ENCODE assay signal across 17 cellular contexts in the genomic region with DNA sequence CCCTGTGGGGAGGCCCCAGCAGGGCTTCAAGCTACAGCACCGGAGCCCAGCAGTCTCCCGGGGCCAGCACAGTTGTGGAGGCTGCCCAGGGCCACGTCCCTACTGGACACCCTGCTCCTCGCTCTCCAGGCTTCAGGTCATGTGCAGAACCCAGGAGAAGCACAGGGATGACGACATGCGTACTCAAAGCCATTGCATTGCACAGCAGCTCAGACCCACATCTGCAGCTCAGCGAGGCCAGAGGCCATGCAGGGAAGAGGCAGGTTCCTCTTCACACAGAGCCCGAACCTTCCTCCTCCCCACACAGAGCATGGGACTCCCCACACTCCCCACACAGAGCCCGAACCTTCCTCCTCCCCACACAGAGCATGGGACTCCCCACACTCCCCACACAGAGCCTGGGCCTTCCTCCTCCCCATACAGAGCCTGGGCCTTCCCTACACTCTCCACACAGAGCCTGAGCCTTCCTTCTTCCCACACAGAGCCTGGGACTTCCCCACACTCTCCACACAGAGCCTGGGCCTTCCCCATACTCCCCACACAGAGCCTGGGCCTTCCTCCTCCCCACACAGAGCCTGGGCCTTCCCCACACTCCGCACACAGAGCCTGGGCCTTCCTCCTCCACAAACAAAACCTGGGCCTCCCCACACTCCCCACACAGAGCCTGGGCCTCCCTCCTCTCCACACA. TPM values are rescaled to one million over a fixed set of nuclear protein-coding genes. Genes with fewer than 3 reads are reported as not detected.
DNase-seq lines count a peak whose midpoint lies in the region; ATAC-seq and TF ChIP-seq lines count a peak whose summit lies in the region.
"Had no signal": no experiment of that assay in that cellular context is flagged by ENCODE, and none has a peak within 500 bp of the region (broad histone marks: within the 10 kb centered on the region; RNA-seq: fewer than 3 reads in every experiment).

No MANE protein-coding gene starts in this region.

- H4K20me1 ChIP-seq in PC-9 (ENCODE audit: insufficient read depth): no peaks in the 10 kb centered on the region

- H2AFZ ChIP-seq in PC-9: no peak overlapping the region

- intact Hi-C loops in Panc1 (cut with micrococcal nuclease; ENCODE audit: unreplicated experiment): no loop called here
- intact Hi-C loops in lower lobe of right lung (cut with DNase I): no loop called here
- intact Hi-C loops in PC-9 (cut with micrococcal nuclease; ENCODE audit: unreplicated experiment): no loop called here

- TF ChIP-seq CTCF in GM12864 (IDR thresholded peaks at IDR 0.05; ENCODE audit: low read depth, low read length, missing control alignments) (no peak), Panc1 (IDR thresholded peaks at IDR 0.05) (no peak), lower lobe of right lung (IDR thresholded peaks at IDR 0.05) (no peak), PC-9 (conservative IDR thresholded peaks at IDR 0.05) (no peak)

- H3K4me3 ChIP-seq in GM12864 (ENCODE audit: low read depth, low read length) (no peak overlapping the region), Panc1 (ENCODE audit: low read depth in 2 of 2, low read length in 2 of 2) (no peak overlapping the region), lower lobe of right lung (no peak overlapping the region), PC-9 (no peak overlapping the region)
- H3K4me3 ChIP-seq: ascending aorta, K562 had no signal

- H3K27me3 ChIP-seq in Panc1 (ENCODE audit: control insufficient read depth, insufficient read depth, low read length) (no peaks in the 10 kb centered on the region), lower lobe of right lung (ENCODE audit: low read depth) (no peaks in the 10 kb centered on the region), PC-9 (ENCODE audit: insufficient read depth, low read depth) (peaks cover 36% of the 10 kb centered on the region; the same call in 1 of the 2 replicates)
- H3K27me3 ChIP-seq: ascending aorta had no signal

- no peak overlapping the region for H3K4me2 ChIP-seq in PC-9
- H3K4me2 ChIP-seq: SK-N-SH had no signal

- H3K36me3 ChIP-seq in Panc1 (ENCODE audit: control insufficient read depth, insufficient read depth, low read length): no peaks in the 10 kb centered on the region
- no peaks in the 10 kb centered on the region for H3K36me3 ChIP-seq in lower lobe of right lung
- no peaks in the 10 kb centered on the region for H3K36me3 ChIP-seq in PC-9 (ENCODE audit: low read depth)
- H3K36me3 ChIP-seq: ascending aorta had no signal

- CTCF ChIA-PET in Panc1 (lab: Charles Lee) (no interaction called here), PC-9 (lab: Charles Lee) (no interaction called here)

- POLR2A ChIA-PET in Panc1 (lab: Charles Lee) (no interaction called here), PC-9 (lab: Charles Lee; ENCODE audit: unreplicated experiment) (no interaction called here)

- H3F3A ChIP-seq in PC-9 (ENCODE audit: insufficient read depth, low read depth): no peaks in the 10 kb centered on the region

- H3K4me1 ChIP-seq in Panc1 (ENCODE audit: control insufficient read depth, insufficient read depth, low read length) (no peaks in the 10 kb centered on the region), lower lobe of right lung (no peaks in the 10 kb centered on the region), PC-9 (replicated peaks; ENCODE audit: insufficient read depth) (no peaks in the 10 kb centered on the region)
- H3K4me1 ChIP-seq: ascending aorta had no signal

- H3K27ac ChIP-seq in Panc1 (ENCODE audit: low read length) (no peak overlapping the region), lower lobe of right lung (no peak overlapping the region), PC-9 (no peak overlapping the region)
- H3K27ac ChIP-seq: ascending aorta had no signal

- DNase-seq in CD1c-positive myeloid dendritic cell (ENCODE audit: extremely low spot score) (peak; percentile 50), GM12864 (ENCODE audit: low read depth) (peak; percentile 19), Panc1 (ENCODE audit: low read depth, low spot score) (no peak), lower lobe of right lung (peak; percentile 69), H4 (ENCODE audit: low spot score) (no peak), PC-9 (no peak)
- DNase-seq: C1 segment of cervical spinal cord, DMS79, erythroblast, NCI-H1105 treated with DMSO at 0.1 percent for 48 hours, NCI-H226, occipital lobe, SK-N-SH had no signal

- BruUV-seq in Panc1 (replicated peaks; lab: Mats Ljungman, UMichigan) (no TSS peak), PC-9 (replicated peaks; lab: Mats Ljungman, UMichigan) (no TSS peak)

- in situ Hi-C loops in Panc1 (cut with HindIII; ENCODE audit: low pct_unique_long_range_greater_than_20kb, low sequenced_read_pairs): no loop called here

- no peaks in the 10 kb centered on the region for H3K79me2 ChIP-seq in PC-9 (ENCODE audit: low read depth)

- ATAC-seq in Panc1: peak; percentile 20; the same call in 1 of the 2 replicates
- ATAC-seq in lower lobe of right lung: peak; percentile 41 to 65
- ATAC-seq in GM21381 (IDR thresholded peaks at IDR 0.05; ENCODE audit: unreplicated experiment): no peak
- ATAC-seq: K562 had no signal

- H3K9me3 ChIP-seq in Panc1 (ENCODE audit: control insufficient read depth, insufficient read depth, low read depth, low read length): no peaks in the 10 kb centered on the region
- H3K9me3 ChIP-seq in lower lobe of right lung: no peaks in the 10 kb centered on the region
- no peaks in the 10 kb centered on the region for H3K9me3 ChIP-seq in PC-9 (ENCODE audit: insufficient read depth, low read depth)
- H3K9me3 ChIP-seq: ascending aorta, SK-N-SH had no signal

- H3K9me2 ChIP-seq in PC-9 (ENCODE audit: insufficient read depth): no peaks in the 10 kb centered on the region
- H3K9me2 ChIP-seq: SK-N-SH had no signal

RNA-seq across cellular contexts. Expression of a gene that starts 12.3 kb away (rescaled TPM):
- total RNA-seq in Panc1 (2021; ENCODE audit: unreplicated experiment): 1.6 TPM
- 1.4 TPM for polyA plus RNA-seq in Panc1 (2012; ENCODE audit: insufficient read length)
- total RNA-seq in lower lobe of right lung: 9.0 TPM
- total RNA-seq in H4 (2014; rRNA removed; shearing (Covaris generic)): 1.0 and 4.8 TPM in 2 replicates
- not detected in 2 replicates for total RNA-seq in PC-9 (2021)
- total RNA-seq: ascending aorta, K562, subcutaneous adipose tissue had no signal
- polyA plus RNA-seq: K562 had no signal

Comparison
In these comparisons a context has a peak if more than half of its experiments do, and no peak if none do; other contexts are left out.
1. DNase-seq: peak in CD1c-positive myeloid dendritic cell (single experiment), GM12864 (single experiment) and lower lobe of right lung (single experiment); none in Panc1 (single experiment), H4 (single experiment) and PC-9 (0 of 2).